Comparison of ENCODE assay signal across 8 cellular contexts in the genomic region with DNA sequence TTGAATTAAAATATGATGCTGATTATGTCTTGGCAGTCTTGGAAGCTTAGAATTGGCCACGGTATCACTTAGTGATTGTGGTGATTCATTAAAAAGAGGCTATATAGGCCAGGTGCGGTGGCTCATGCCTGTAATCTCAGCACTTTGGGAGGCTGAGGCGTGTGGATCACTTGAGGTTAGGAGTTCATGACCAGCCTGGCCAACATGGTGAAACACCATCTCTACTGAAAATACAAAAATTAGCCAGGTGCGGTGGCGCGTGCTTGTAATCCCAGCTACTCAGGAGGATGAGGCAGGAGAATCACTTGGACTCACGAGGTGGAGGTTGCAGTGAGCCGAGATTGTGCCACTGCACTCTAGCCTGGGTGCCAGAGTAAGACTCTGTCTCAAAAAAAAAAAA. TPM values are rescaled to one million over a fixed set of nuclear protein-coding genes. Genes with fewer than 3 reads are reported as not detected.
DNase-seq lines count a peak whose midpoint lies in the region; ATAC-seq, FAIRE-seq and TF ChIP-seq lines count a peak whose summit lies in the region.
"Not testable (repeated sequence)": the region's sequence is repeated elsewhere in the genome, so short reads cannot be mapped to it uniquely, and the experiment has no call there.

No MANE protein-coding gene starts in this region.

- no CpG with 5 or more reads among the region's 8 CpGs for WGBS in IMR-90 (ENCODE audit: extremely low coverage in 2 of 2, insufficient read length in 1 of 2), 2 experiments
- 75% methylated on average over 8 of the region's 8 CpGs for WGBS in suprapubic skin

- not testable (repeated sequence) for H3K27me3 Mint-ChIP-seq in T-helper 2 cell treated with Interferon-gamma antibody and Interleukin-4, amounts not matched to agents 5 μg/mL and 100 μg/mL, for 36 hours (ENCODE audit: low read depth)

- not testable (repeated sequence) for H3K9me3 Mint-ChIP-seq in T-helper 2 cell treated with Interferon-gamma antibody and Interleukin-4, amounts not matched to agents 5 μg/mL and 100 μg/mL, for 36 hours

- peaks cover 56% of the 10 kb centered on the region for H3K4me1 Mint-ChIP-seq in T-helper 2 cell treated with Interferon-gamma antibody and Interleukin-4, amounts not matched to agents 5 μg/mL and 100 μg/mL, for 36 hours (ENCODE audit: low read depth)

- TF ChIP-seq EP300 in suprapubic skin (IDR thresholded peaks at IDR 0.05) = not testable (repeated sequence)

- not testable (repeated sequence) for H3K56ac ChIP-seq in IMR-90 (ENCODE audit: extremely low read depth, insufficient read depth, low read length)

- H3K9ac ChIP-seq in BLaER1 treated with 17β-estradiol and CSF1 and Interleukin-3, amounts not matched to agents 10 nM and 100 nM = peak overlapping the region in 10 of 11 experiments; percentile 42 to 99 (median 98); a peak in 17 of 22 replicates
- H3K9ac ChIP-seq in IMR-90 (ENCODE audit: low read depth, low read length); endothelial cell of umbilical vein (replicated peaks; ENCODE audit: extremely low read depth, insufficient read depth, low read length): not testable (repeated sequence)
- H3K9ac ChIP-seq in adipocyte (ENCODE audit: low read length) (peak overlapping the region; percentile 96), keratinocyte (ENCODE audit: control insufficient read depth, extremely low read depth, insufficient read depth, low read length) (peak overlapping the region; percentile 96)

- H2AK9ac ChIP-seq in IMR-90 (replicated peaks; ENCODE audit: low read depth, low read length, poor library complexity) = not testable (repeated sequence)

- not testable (repeated sequence) for H2BK20ac ChIP-seq in IMR-90 (ENCODE audit: low read depth, low read length)

- H2BK120ac ChIP-seq in IMR-90 (ENCODE audit: low read depth, low read length) = not testable (repeated sequence)

- TF ChIP-seq CTCF in IMR-90 (conservative IDR thresholded peaks at IDR 0.05; ENCODE audit: low read depth, low read length); endothelial cell of umbilical vein (IDR thresholded peaks at IDR 0.05; ENCODE audit: extremely low read depth in 1 of 2, insufficient read depth in 1 of 2, low read depth in 1 of 2, low read length in 2 of 2); keratinocyte (optimal IDR thresholded peaks at IDR 0.05 in 1 of 3, IDR thresholded peaks at IDR 0.05 in 1 of 3, conservative IDR thresholded peaks at IDR 0.05 in 1 of 3; ENCODE audit: extremely low read depth in 1 of 3, insufficient read depth in 2 of 3, low read length in 3 of 3); neutrophil (IDR thresholded peaks at IDR 0.05); suprapubic skin (IDR thresholded peaks at IDR 0.05): not testable (repeated sequence)

- H3K14ac ChIP-seq in IMR-90 (replicated peaks; ENCODE audit: low read depth, low read length) = not testable (repeated sequence)

- not testable (repeated sequence) for H2BK15ac ChIP-seq in IMR-90 (ENCODE audit: low read depth, low read length)

- not testable (repeated sequence) for H3K4ac ChIP-seq in IMR-90 (ENCODE audit: low read depth, low read length)

- not testable (repeated sequence) for BruUV-seq in IMR-90 (replicated peaks; lab: Mats Ljungman, UMichigan); endothelial cell of umbilical vein (replicated peaks; lab: Mats Ljungman, UMichigan)

- FAIRE-seq in endothelial cell of umbilical vein (lab: Jason Lieb, UNC); keratinocyte (lab: Jason Lieb, UNC): not testable (repeated sequence)

- TF ChIP-seq POLR2A in IMR-90 (IDR thresholded peaks at IDR 0.05; ENCODE audit: low read depth, low read length); endothelial cell of umbilical vein (IDR thresholded peaks at IDR 0.05; ENCODE audit: low read depth, low read length); suprapubic skin (IDR thresholded peaks at IDR 0.05): not testable (repeated sequence)

- not testable (repeated sequence) for H2AK5ac ChIP-seq in IMR-90 (ENCODE audit: low read depth, low read length)

- not testable (repeated sequence) for ATAC-seq in IMR-90 (ENCODE audit: low read depth)

- peak overlapping the region; percentile 76 to 95 (median 85) for H3K4me2 ChIP-seq in BLaER1 treated with 17β-estradiol and CSF1 and Interleukin-3, amounts not matched to agents 10 nM and 100 nM
- H3K4me2 ChIP-seq in IMR-90 (ENCODE audit: low read depth, low read length) (peak overlapping the region; percentile 28; the same call in 1 of the 2 replicates), endothelial cell of umbilical vein (ENCODE audit: insufficient read depth, low read length) (peak overlapping the region; percentile 99), keratinocyte (ENCODE audit: control insufficient read depth, extremely low read depth, insufficient read depth, low read depth, low read length) (peak overlapping the region; percentile 84)

- H3K27ac Mint-ChIP-seq in T-helper 2 cell treated with Interferon-gamma antibody and Interleukin-4, amounts not matched to agents 5 μg/mL and 100 μg/mL, for 36 hours = not testable (repeated sequence)

- H3K79me1 ChIP-seq in IMR-90 (ENCODE audit: low read depth in 1 of 2, low read length in 2 of 2) = peaks cover 14 to 48% of the 10 kb centered on the region in 2 experiments

- POLR2A ChIA-PET in IMR-90 (lab: Charles Lee; ENCODE audit: unreplicated experiment); endothelial cell of umbilical vein (lab: Charles Lee): not testable (repeated sequence)

- not testable (repeated sequence) for DNase-seq in IMR-90; T-helper 2 cell treated with Interferon-gamma antibody and Interleukin-4, amounts not matched to agents 5 μg/mL and 100 μg/mL, for 36 hours (ENCODE audit: low spot score); adipocyte (ENCODE audit: low read depth); endothelial cell of umbilical vein (ENCODE audit: low read depth, low spot score); suprapubic skin (ENCODE audit: low spot score in 2 of 2)
- DNase-seq in keratinocyte (ENCODE audit: low read depth, low spot score) = peak; percentile 4

- H3K4me1 ChIP-seq in BLaER1 treated with 17β-estradiol and CSF1 and Interleukin-3, amounts not matched to agents 10 nM and 100 nM = peaks cover 29 to 59% (median 38%) of the 10 kb centered on the region in 10 experiments
- not testable (repeated sequence) for H3K4me1 ChIP-seq in IMR-90 (ENCODE audit: control insufficient read depth, insufficient read depth, low read length)
- H3K4me1 ChIP-seq in adipocyte (ENCODE audit: control insufficient read depth, insufficient read depth, low read length) = peaks cover 30% of the 10 kb centered on the region
- H3K4me1 ChIP-seq in endothelial cell of umbilical vein (ENCODE audit: control insufficient read depth, extremely low read depth, insufficient read depth, low read length) = peaks cover 15% of the 10 kb centered on the region
- H3K4me1 ChIP-seq in keratinocyte (ENCODE audit: control insufficient read depth, extremely low read depth, insufficient read depth, low read length) = peaks cover 17% of the 10 kb centered on the region
- H3K4me1 ChIP-seq in neutrophil (ENCODE audit: control insufficient read depth in 1 of 2, insufficient read depth in 1 of 2, low read depth in 1 of 2, low read length in 1 of 2) = peaks cover 35 to 55% of the 10 kb centered on the region in 2 experiments
- H3K4me1 ChIP-seq in suprapubic skin = peaks cover 34% of the 10 kb centered on the region

- not testable (repeated sequence) for H4K91ac ChIP-seq in IMR-90 (ENCODE audit: insufficient read depth, low read depth, low read length)

- not testable (repeated sequence) for H2AFZ ChIP-seq in IMR-90 (replicated peaks; ENCODE audit: low read length, poor library complexity); endothelial cell of umbilical vein (ENCODE audit: low read depth, low read length); keratinocyte (ENCODE audit: control insufficient read depth, low read length)

- H3K4me3 ChIP-seq in BLaER1 treated with 17β-estradiol and CSF1 and Interleukin-3, amounts not matched to agents 10 nM and 100 nM = peak overlapping the region in 9 of 10 experiments; percentile 83 to 100 (median 96); a peak in 14 of 20 replicates
- H3K4me3 ChIP-seq in IMR-90 (ENCODE audit: insufficient read depth, low read depth, low read length) = not testable (repeated sequence)
- peak overlapping the region; percentile 98 for H3K4me3 ChIP-seq in adipocyte (ENCODE audit: low read length)
- peak overlapping the region in 1 of 3 experiments; percentile 96 for H3K4me3 ChIP-seq in endothelial cell of umbilical vein (replicated peaks in 1 of 3; ENCODE audit: insufficient read depth in 1 of 3, low read depth in 1 of 3, low read length in 3 of 3)
- H3K4me3 ChIP-seq in keratinocyte (ENCODE audit: control insufficient read depth in 2 of 3, extremely low read depth in 1 of 3, insufficient read depth in 2 of 3, low read depth in 1 of 3, low read length in 3 of 3) = peak overlapping the region; percentile 60 to 99 (median 98)
- peak overlapping the region; percentile 81 to 93 for H3K4me3 ChIP-seq in neutrophil (ENCODE audit: low read depth in 1 of 2, low read length in 1 of 2)
- H3K4me3 ChIP-seq in suprapubic skin = peak overlapping the region; percentile 95

- H2BK5ac ChIP-seq in IMR-90 (ENCODE audit: low read depth, low read length, poor library complexity, severe bottlenecking) = not testable (repeated sequence)

- H4K20me1 ChIP-seq in BLaER1 treated with 17β-estradiol and CSF1 and Interleukin-3, amounts not matched to agents 10 nM and 100 nM = peaks cover 45 to 76% (median 69%) of the 10 kb centered on the region in 11 experiments; a peak in 21 of 22 replicates
- peaks cover 38% of the 10 kb centered on the region for H4K20me1 ChIP-seq in IMR-90 (ENCODE audit: insufficient read depth, low read length)
- H4K20me1 ChIP-seq in endothelial cell of umbilical vein (replicated peaks; ENCODE audit: control insufficient read depth, extremely low read depth, insufficient read depth, low read length); keratinocyte (ENCODE audit: control insufficient read depth, extremely low read depth, insufficient read depth, low read length): not testable (repeated sequence)

- H3K9me1 ChIP-seq in IMR-90 (ENCODE audit: insufficient read depth, low read length); endothelial cell of umbilical vein (replicated peaks; ENCODE audit: control insufficient read depth, extremely low read depth, insufficient read depth, low read length); keratinocyte (ENCODE audit: control insufficient read depth, extremely low read depth, insufficient read depth, low read length): not testable (repeated sequence)

- dilution Hi-C loops in IMR-90 (cut with HindIII; ENCODE audit: low sequenced_read_pairs, unreplicated experiment); endothelial cell of umbilical vein (cut with MboI; ENCODE audit: extremely low pct_ligation_motif_present, low sequenced_read_pairs); keratinocyte (cut with MboI; ENCODE audit: extremely low pct_ligation_motif_present, low sequenced_read_pairs): not testable (repeated sequence)

- H3K36me3 ChIP-seq in BLaER1 treated with 17β-estradiol and CSF1 and Interleukin-3, amounts not matched to agents 10 nM and 100 nM = peaks cover 0 to 32% (median 15%) of the 10 kb centered on the region in 11 experiments; a peak in 14 of 22 replicates
- H3K36me3 ChIP-seq in IMR-90 (ENCODE audit: control insufficient read depth, insufficient read depth, low read length); adipocyte (ENCODE audit: control insufficient read depth, insufficient read depth, low read length, severe bottlenecking); endothelial cell of umbilical vein (ENCODE audit: control insufficient read depth in 2 of 2, extremely low read depth in 1 of 2, insufficient read depth in 2 of 2, low read length in 2 of 2); keratinocyte (ENCODE audit: control insufficient read depth in 2 of 2, extremely low read depth in 1 of 2, insufficient read depth in 2 of 2, low read length in 2 of 2); neutrophil; suprapubic skin: not testable (repeated sequence)

- H3K27me3 ChIP-seq in BLaER1 treated with 17β-estradiol and CSF1 and Interleukin-3, amounts not matched to agents 10 nM and 100 nM; IMR-90 (ENCODE audit: control insufficient read depth, insufficient read depth, low read length); adipocyte (replicated peaks; ENCODE audit: control insufficient read depth, insufficient read depth, low read length); endothelial cell of umbilical vein (ENCODE audit: control insufficient read depth in 2 of 2, insufficient read depth in 2 of 2, low read length in 2 of 2); keratinocyte (ENCODE audit: control insufficient read depth, extremely low read depth, insufficient read depth, low read length); neutrophil; suprapubic skin: not testable (repeated sequence)

- H3K18ac ChIP-seq in IMR-90 (ENCODE audit: low read depth, low read length) = not testable (repeated sequence)

- CTCF ChIA-PET in IMR-90 (lab: Yijun Ruan, JAX) = not testable (repeated sequence)
- CTCF ChIA-PET in endothelial cell of umbilical vein (lab: Charles Lee) = interaction anchor here (1.0 to 2.5 kb wide), 4 partner anchors 10 to 127 kb away, joined by 3 to 9 read pairs (median 6); no protein-coding TSS in a partner anchor

- TF ChIP-seq RAD21 in IMR-90 (IDR thresholded peaks at IDR 0.05; ENCODE audit: low read length) = not testable (repeated sequence)

- H4K5ac ChIP-seq in IMR-90 (ENCODE audit: low read depth, low read length) = not testable (repeated sequence)

- H4K8ac ChIP-seq in IMR-90 (ENCODE audit: low read depth in 2 of 2, low read length in 2 of 2) = not testable (repeated sequence)

- H3K4me3 Mint-ChIP-seq in T-helper 2 cell treated with Interferon-gamma antibody and Interleukin-4, amounts not matched to agents 5 μg/mL and 100 μg/mL, for 36 hours = peak overlapping the region; percentile 99

- peaks cover 61% of the 10 kb centered on the region for H3K79me2 ChIP-seq in endothelial cell of umbilical vein (ENCODE audit: control insufficient read depth, insufficient read depth, low read length)
- peaks cover 69% of the 10 kb centered on the region for H3K79me2 ChIP-seq in keratinocyte (ENCODE audit: control insufficient read depth, insufficient read depth, low read length)

- not testable (repeated sequence) for H3K23ac ChIP-seq in IMR-90 (ENCODE audit: low read depth, low read length)

- intact Hi-C loops in IMR-90 (cut with micrococcal nuclease) = loop anchor here (5.0 kb wide), 1 partner anchor 191 kb away; the partner anchor contains the start of genes CAMKMT and PREPL
- intact Hi-C loops in endothelial cell of umbilical vein (cut with micrococcal nuclease) = not testable (repeated sequence)

- H3K9me3 ChIP-seq in BLaER1 treated with 17β-estradiol and CSF1 and Interleukin-3, amounts not matched to agents 10 nM and 100 nM (replicated peaks in 1 of 11); IMR-90 (ENCODE audit: control insufficient read depth, insufficient read depth, low read length); adipocyte (ENCODE audit: control insufficient read depth, low read length); endothelial cell of umbilical vein (replicated peaks; ENCODE audit: control insufficient read depth, insufficient read depth, low read length); keratinocyte (ENCODE audit: control insufficient read depth, low read depth, low read length); neutrophil; suprapubic skin: not testable (repeated sequence)

- in situ Hi-C loops in IMR-90 (cut with MboI; ENCODE audit: low sequenced_read_pairs) = not testable (repeated sequence)

- peaks cover 29% of the 10 kb centered on the region for H3K36me3 Mint-ChIP-seq in T-helper 2 cell treated with Interferon-gamma antibody and Interleukin-4, amounts not matched to agents 5 μg/mL and 100 μg/mL, for 36 hours (ENCODE audit: low read depth)

- H3K27ac ChIP-seq in BLaER1 treated with 17β-estradiol and CSF1 and Interleukin-3, amounts not matched to agents 10 nM and 100 nM = peak overlapping the region in 2 of 11 experiments; percentile 94 to 97; a peak in 2 of 22 replicates
- H3K27ac ChIP-seq in IMR-90 (ENCODE audit: insufficient read depth, low read length); endothelial cell of umbilical vein (ENCODE audit: insufficient read depth, low read depth, low read length); suprapubic skin: not testable (repeated sequence)
- peak overlapping the region; percentile 92 for H3K27ac ChIP-seq in keratinocyte (ENCODE audit: control insufficient read depth, insufficient read depth, low read length)
- H3K27ac ChIP-seq in neutrophil = peak overlapping the region; percentile 97

RNA-seq across cellular contexts. Expression of gene PPM1B, which starts 2.8 kb away (rescaled TPM):
- total RNA-seq in IMR-90 (2012; rRNA removed) (14.7 and 25.6 TPM in 2 replicates), endothelial cell of umbilical vein (24.1 and 26.0 TPM in 2 replicates), suprapubic skin (10 to 100 TPM; 28.3 to 63.9 (median 37.9) TPM)
- polyA plus RNA-seq in IMR-90 (2012; rRNA removed) (9.0 and 13.4 TPM in 2 replicates), endothelial cell of umbilical vein (6.7 and 8.0 TPM in 2 replicates), keratinocyte (14.6 to 34.5 TPM (median 23.0 TPM) in 3 replicates)
- polyA plus RNA-seq in IMR-90 (2012; cell fraction: cytosol; rRNA removed) = 4.7 and 6.7 TPM in 2 replicates
- 1.8 and 7.8 TPM in 2 replicates for polyA plus RNA-seq in IMR-90 (2012; cell fraction: nucleus; rRNA removed; ENCODE audit: low replicate concordance)
- polyA plus RNA-seq in endothelial cell of umbilical vein (2011; cell fraction: cytosol; rRNA removed) = 9.8 and 11.6 TPM in 2 replicates
- polyA plus RNA-seq in endothelial cell of umbilical vein (2011; cell fraction: nucleus; rRNA removed) = 13.0 and 18.2 TPM in 2 replicates
- 24.9 and 25.5 TPM in 2 replicates for polyA plus RNA-seq in endothelial cell of umbilical vein (2012)
- polyA minus RNA-seq in endothelial cell of umbilical vein (40.6 and 46.7 TPM in 2 replicates), keratinocyte (15.7 to 44.7 TPM (median 17.7 TPM) in 3 replicates)
- polyA minus RNA-seq in endothelial cell of umbilical vein (2011; cell fraction: cytosol; rRNA and poly(A)+ RNA removed) = 21.5 TPM
- polyA minus RNA-seq in endothelial cell of umbilical vein (2011; cell fraction: nucleus; rRNA and poly(A)+ RNA removed) = 38.7 and 46.2 TPM in 2 replicates
- 18.7 TPM for polyA plus RNA-seq in keratinocyte (2011; ENCODE audit: low read depth)
- polyA plus RNA-seq in keratinocyte (2011; cell fraction: cytosol; rRNA removed) = 10.3 and 22.8 TPM in 2 replicates
- polyA plus RNA-seq in keratinocyte (2011; cell fraction: nucleus; rRNA removed) = 20.5 and 24.7 TPM in 2 replicates
- polyA plus RNA-seq in keratinocyte (2012; ENCODE audit: low replicate concordance) = 16.6 and 19.9 TPM in 2 replicates
- polyA minus RNA-seq in keratinocyte (2011; cell fraction: cytosol; rRNA and poly(A)+ RNA removed) = 23.8 TPM
- 21.7 and 40.3 TPM in 2 replicates for polyA minus RNA-seq in keratinocyte (2011; cell fraction: nucleus; rRNA and poly(A)+ RNA removed)

Comparison
In these comparisons a context has a peak if more than half of its experiments do, and no peak if none do; other contexts are left out.
1. H3K4me2 ChIP-seq: peak in every context shown above with its lines; median percentile 99 in endothelial cell of umbilical vein; 85 in BLaER1 treated with 17β-estradiol and CSF1 and Interleukin-3, amounts not matched to agents 10 nM and 100 nM; 84 in keratinocyte; 28 in IMR-90.